39 cellular contexts compared by ENCODE assay signal in genomic region chr10:121803611-121804010, GRCh38.
"Had no signal": no experiment of that assay in that cellular context is flagged by ENCODE, and none has a peak within 500 bp of the region (broad histone marks: within the 10 kb centered on the region; RNA-seq: fewer than 3 reads in every experiment).

No MANE protein-coding gene starts in this region.

- H3K4me3 Mint-ChIP-seq: activated CD4-positive, alpha-beta T cell treated with anti-CD3 and anti-CD28 coated beads, Interleukin-2, amount 10 ng/mL, durations not matched to agents 7 days and 5 days; activated CD8-positive, alpha-beta memory T cell treated with anti-CD3 and anti-CD28 coated beads, Interleukin-2, amount 10 ng/mL, durations not matched to agents 7 days and 5 days; activated CD8-positive, alpha-beta T cell treated with anti-CD3 and anti-CD28 coated beads, Interleukin-2, amount 10 ng/mL, durations not matched to agents 7 days and 5 days; activated naive CD4-positive, alpha-beta T cell treated with anti-CD3 and anti-CD28 coated beads for 36 hours; activated naive CD4-positive, alpha-beta T cell treated with anti-CD3 and anti-CD28 coated beads, Interleukin-2, amount 50 U/mL, for 24 hours; activated naive CD8-positive, alpha-beta T cell treated with anti-CD3 and anti-CD28 coated beads for 36 hours; activated naive CD8-positive, alpha-beta T cell treated with anti-CD3 and anti-CD28 coated beads, Interleukin-2, amount 50 U/mL, for 24 hours; activated T-helper 1 cell treated with anti-CD3 and anti-CD28 coated beads, Interleukin-12 subunit alpha, Interleukin-12 subunit beta, Interleukin-2, Interleukin-4 antibody, amounts not matched to agents 30 ng/mL and 10 ng/mL and 1 ng/mL, durations not matched to agents 14 hours and 24 hours and 36 hours; central memory CD8-positive, alpha-beta T cell; dendritic cell treated with granulocyte-macrophage colony-stimulating factor and Interleukin-4, amounts not matched to agents 40 ng/mL and 50 ng/mL, for 4 days; endodermal cell; T-helper 17 cell; T-helper 2 cell treated with Interferon-gamma antibody and Interleukin-4, amounts not matched to agents 5 μg/mL and 100 μg/mL, for 36 hours had no signal

- DNase-seq: activated CD4-positive, alpha-beta T cell treated with anti-CD3 and anti-CD28 coated beads for 4 hours; activated CD4-positive, alpha-beta T cell treated with anti-CD3 and anti-CD28 coated beads, Interleukin-2, amount 10 ng/mL, durations not matched to agents 7 days and 5 days; activated CD4-positive, alpha-beta T cell treated with anti-CD3 and anti-CD28 coated beads, Interleukin-2, amount 50 U/mL, for 48 hours; activated CD4-positive, CD25-positive, alpha-beta regulatory T cell; activated CD4-positive, CD25-positive, alpha-beta regulatory T cell treated with anti-CD3 and anti-CD28 coated beads, Interleukin-2, amount 50 U/mL, for 72 hours; activated CD8-positive, alpha-beta memory T cell treated with anti-CD3 and anti-CD28 coated beads, Interleukin-2, amount 10 ng/mL, durations not matched to agents 7 days and 5 days; activated CD8-positive, alpha-beta memory T cell treated with anti-CD3 and anti-CD28 coated beads, Interleukin-2, amount 50 U/mL, for 4 hours; activated CD8-positive, alpha-beta T cell treated with anti-CD3 and anti-CD28 coated beads, Interleukin-2, amount 10 ng/mL, durations not matched to agents 7 days and 5 days; activated effector memory CD4-positive, alpha-beta T cell treated with anti-CD3 and anti-CD28 coated beads, Interleukin-2, amount 50 U/mL, for 16 hours; activated naive CD4-positive, alpha-beta T cell treated with anti-CD3 and anti-CD28 coated beads for 36 hours; activated naive CD8-positive, alpha-beta T cell treated with anti-CD3 and anti-CD28 coated beads for 36 hours; activated naive CD8-positive, alpha-beta T cell treated with anti-CD3 and anti-CD28 coated beads, Interleukin-2, amount 50 U/mL, for 24 hours; activated T-cell treated with anti-CD3 and anti-CD28 coated beads, Interleukin-2, amount 50 U/mL, for 1 hour; activated T-cell treated with anti-CD3 and anti-CD28 coated beads, Interleukin-2, amount 50 U/mL, for 48 hours; adrenal gland; amygdala; aorta; body of pancreas; dorsolateral prefrontal cortex; effector memory CD4-positive, alpha-beta T cell; endodermal cell; foreskin keratinocyte; gastrocnemius medialis; glutamatergic neuron; heart left ventricle; T-helper 1 cell; T-helper 17 cell; T1000; WERI-Rb-1 had no signal

- H3K4me1 Mint-ChIP-seq: activated CD4-positive, alpha-beta T cell treated with anti-CD3 and anti-CD28 coated beads, Interleukin-2, amount 10 ng/mL, durations not matched to agents 7 days and 5 days; activated CD8-positive, alpha-beta memory T cell treated with anti-CD3 and anti-CD28 coated beads, Interleukin-2, amount 10 ng/mL, durations not matched to agents 7 days and 5 days; activated naive CD4-positive, alpha-beta T cell treated with anti-CD3 and anti-CD28 coated beads, Interleukin-2, amount 50 U/mL, for 24 hours; activated naive CD8-positive, alpha-beta T cell treated with anti-CD3 and anti-CD28 coated beads for 36 hours; activated naive CD8-positive, alpha-beta T cell treated with anti-CD3 and anti-CD28 coated beads, Interleukin-2, amount 50 U/mL, for 24 hours; endodermal cell had no signal

- H3K4me1 ChIP-seq: adrenal gland, body of pancreas, breast epithelium, gastrocnemius medialis, heart left ventricle had no signal

- H3K27me3 Mint-ChIP-seq: activated CD4-positive, alpha-beta T cell treated with anti-CD3 and anti-CD28 coated beads, Interleukin-2, amount 10 ng/mL, durations not matched to agents 7 days and 5 days; activated CD8-positive, alpha-beta memory T cell treated with anti-CD3 and anti-CD28 coated beads, Interleukin-2, amount 10 ng/mL, durations not matched to agents 7 days and 5 days; activated naive CD4-positive, alpha-beta T cell treated with anti-CD3 and anti-CD28 coated beads, Interleukin-2, amount 50 U/mL, for 24 hours; activated naive CD8-positive, alpha-beta T cell treated with anti-CD3 and anti-CD28 coated beads for 36 hours; activated naive CD8-positive, alpha-beta T cell treated with anti-CD3 and anti-CD28 coated beads, Interleukin-2, amount 50 U/mL, for 24 hours; central memory CD8-positive, alpha-beta T cell; dendritic cell treated with granulocyte-macrophage colony-stimulating factor and Interleukin-4, amounts not matched to agents 40 ng/mL and 50 ng/mL, for 4 days; T-helper 17 cell had no signal

- H3K27me3 ChIP-seq: adrenal gland, body of pancreas, breast epithelium, cardiac muscle cell, dorsolateral prefrontal cortex, foreskin keratinocyte, gastrocnemius medialis, heart left ventricle had no signal

- H3K27ac Mint-ChIP-seq: activated CD4-positive, alpha-beta T cell treated with anti-CD3 and anti-CD28 coated beads, Interleukin-2, amount 10 ng/mL, durations not matched to agents 7 days and 5 days; activated CD8-positive, alpha-beta memory T cell treated with anti-CD3 and anti-CD28 coated beads, Interleukin-2, amount 10 ng/mL, durations not matched to agents 7 days and 5 days; activated CD8-positive, alpha-beta T cell treated with anti-CD3 and anti-CD28 coated beads, Interleukin-2, amount 10 ng/mL, durations not matched to agents 7 days and 5 days; activated naive CD4-positive, alpha-beta T cell treated with anti-CD3 and anti-CD28 coated beads for 36 hours; activated naive CD4-positive, alpha-beta T cell treated with anti-CD3 and anti-CD28 coated beads, Interleukin-2, amount 50 U/mL, for 24 hours; activated naive CD8-positive, alpha-beta T cell treated with anti-CD3 and anti-CD28 coated beads for 36 hours; activated naive CD8-positive, alpha-beta T cell treated with anti-CD3 and anti-CD28 coated beads, Interleukin-2, amount 50 U/mL, for 24 hours; activated T-helper 1 cell treated with anti-CD3 and anti-CD28 coated beads, Interleukin-12 subunit alpha, Interleukin-12 subunit beta, Interleukin-2, Interleukin-4 antibody, amounts not matched to agents 30 ng/mL and 10 ng/mL and 1 ng/mL, durations not matched to agents 14 hours and 24 hours and 36 hours; activated T-helper 2 cell treated with anti-CD3 and anti-CD28 coated beads, Interferon-gamma antibody, Interleukin-2, Interleukin-4, amounts not matched to agents 10 μg/mL and 5 μg/mL and 100 μg/mL, durations not matched to agents 14 hours and 24 hours and 36 hours; dendritic cell treated with granulocyte-macrophage colony-stimulating factor and Interleukin-4, amounts not matched to agents 40 ng/mL and 50 ng/mL, for 4 days; endodermal cell; T-helper 17 cell; T-helper 2 cell treated with Interferon-gamma antibody and Interleukin-4, amounts not matched to agents 5 μg/mL and 100 μg/mL, for 36 hours had no signal

- H3K9me3 ChIP-seq: adrenal gland, body of pancreas, breast epithelium, gastrocnemius medialis, heart left ventricle had no signal

- ATAC-seq: activated CD8-positive, alpha-beta memory T cell treated with anti-CD3 and anti-CD28 coated beads, Interleukin-2, amount 10 ng/mL, durations not matched to agents 7 days and 5 days; activated CD8-positive, alpha-beta T cell treated with anti-CD3 and anti-CD28 coated beads, Interleukin-2, amount 10 ng/mL, durations not matched to agents 7 days and 5 days; activated naive CD8-positive, alpha-beta T cell treated with anti-CD3 and anti-CD28 coated beads, Interleukin-2, amount 50 U/mL, for 24 hours; body of pancreas; esophagus mucosa; gastrocnemius medialis; T-helper 17 cell had no signal

- H3K36me3 ChIP-seq: adrenal gland, breast epithelium, cardiac muscle cell, gastrocnemius medialis, WERI-Rb-1 had no signal

- H3K9me3 Mint-ChIP-seq: activated CD4-positive, alpha-beta T cell treated with anti-CD3 and anti-CD28 coated beads, Interleukin-2, amount 10 ng/mL, durations not matched to agents 7 days and 5 days; activated naive CD4-positive, alpha-beta T cell treated with anti-CD3 and anti-CD28 coated beads for 36 hours; activated naive CD4-positive, alpha-beta T cell treated with anti-CD3 and anti-CD28 coated beads, Interleukin-2, amount 50 U/mL, for 24 hours; activated naive CD8-positive, alpha-beta T cell treated with anti-CD3 and anti-CD28 coated beads for 36 hours; activated naive CD8-positive, alpha-beta T cell treated with anti-CD3 and anti-CD28 coated beads, Interleukin-2, amount 50 U/mL, for 24 hours; activated T-helper 1 cell treated with anti-CD3 and anti-CD28 coated beads, Interleukin-12 subunit alpha, Interleukin-12 subunit beta, Interleukin-2, Interleukin-4 antibody, amounts not matched to agents 30 ng/mL and 10 ng/mL and 1 ng/mL, durations not matched to agents 14 hours and 24 hours and 36 hours; activated T-helper 2 cell treated with anti-CD3 and anti-CD28 coated beads, Interferon-gamma antibody, Interleukin-2, Interleukin-4, amounts not matched to agents 10 μg/mL and 5 μg/mL and 100 μg/mL, durations not matched to agents 14 hours and 24 hours and 36 hours; central memory CD8-positive, alpha-beta T cell; dendritic cell treated with granulocyte-macrophage colony-stimulating factor and Interleukin-4, amounts not matched to agents 40 ng/mL and 50 ng/mL, for 4 days; endodermal cell; T-helper 2 cell treated with Interferon-gamma antibody and Interleukin-4, amounts not matched to agents 5 μg/mL and 100 μg/mL, for 36 hours had no signal

- H3K27ac ChIP-seq: adrenal gland, body of pancreas, breast epithelium, cardiac muscle cell, coronary artery, dorsolateral prefrontal cortex, foreskin keratinocyte, gastrocnemius medialis, heart left ventricle, WERI-Rb-1 had no signal

- H3K4me3 ChIP-seq: adrenal gland, body of pancreas, breast epithelium, cardiac muscle cell, coronary artery, dorsolateral prefrontal cortex, gastrocnemius medialis, heart left ventricle had no signal
